12 cellular contexts compared by ENCODE assay signal in the genomic region with DNA sequence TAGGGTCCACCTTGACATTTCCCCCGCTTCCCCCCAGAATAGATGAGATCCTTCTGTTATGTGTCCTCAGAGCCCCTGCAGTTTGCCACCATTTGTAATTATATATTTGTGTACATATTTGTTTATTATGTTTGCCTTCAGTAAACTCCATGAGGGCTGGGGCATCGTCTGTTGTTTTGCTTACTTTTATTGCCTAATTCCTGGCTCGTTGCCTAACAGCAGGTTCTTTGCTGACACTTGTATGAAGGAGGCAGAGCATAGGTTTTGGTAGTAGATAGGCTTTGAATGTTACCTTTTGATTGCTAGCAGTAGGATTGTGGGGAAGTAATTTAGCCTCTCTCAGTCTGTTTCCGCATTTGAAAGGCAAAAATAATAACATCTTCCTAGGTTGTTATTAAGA. TPM values are rescaled to one million over a fixed set of nuclear protein-coding genes. Genes with fewer than 3 reads are reported as not detected.
A peak's percentile ranks its signal among the peaks of the same experiment; 100 is the strongest.
DNase-seq lines count a peak whose midpoint lies in the region; ATAC-seq, FAIRE-seq and TF ChIP-seq lines count a peak whose summit lies in the region.
"Had no signal": no experiment of that assay in that cellular context is flagged by ENCODE, and none has a peak within 500 bp of the region (broad histone marks: within the 10 kb centered on the region; RNA-seq: fewer than 3 reads in every experiment).

No MANE protein-coding gene starts in this region.

- DNase-seq in NCI-H2196 (lab: John Stamatoyannopoulos, UW; ENCODE audit: unreplicated experiment) (peak; percentile 1), NCI-H2196 treated with DMSO at 0.1 percent for 48 hours (lab: John Stamatoyannopoulos, UW; ENCODE audit: unreplicated experiment) (no peak), NCI-H2171 treated with DMSO at 0.1 percent for 48 hours (lab: John Stamatoyannopoulos, UW) (peak; percentile 70), bronchial epithelial cell (ENCODE audit: low read depth) (peak; percentile 52), small intestine (peak; percentile 52), HEK293T (ENCODE audit: extremely low spot score) (no peak)
- DNase-seq: activated naive CD8-positive, alpha-beta T cell treated with anti-CD3 and anti-CD28 coated beads, Interleukin-2, amount 10 ng/mL, durations not matched to agents 7 days and 5 days; foreskin keratinocyte; naive thymus-derived CD4-positive, alpha-beta T cell had no signal

- CTCF ChIA-PET in HEK293T (lab: Yijun Ruan, JAX): interaction anchor here (1.8 kb wide), 1 partner anchor 9 kb away, joined by 8 read pairs; no protein-coding TSS in a partner anchor

- H3K36me3 ChIP-seq in bronchial epithelial cell (ENCODE audit: control insufficient read depth, insufficient read depth, low read length) (no peaks in the 10 kb centered on the region), small intestine (ENCODE audit: control insufficient read depth in 2 of 2, insufficient read depth in 2 of 2, low read length in 2 of 2) (no peaks in the 10 kb centered on the region)

- ATAC-seq in GM19395 (IDR thresholded peaks at IDR 0.05; ENCODE audit: unreplicated experiment): no peak
- no peak for ATAC-seq in HG03095 (IDR thresholded peaks at IDR 0.05; ENCODE audit: unreplicated experiment)
- ATAC-seq: foreskin keratinocyte; naive thymus-derived CD4-positive, alpha-beta T cell had no signal

- TF ChIP-seq CTCF in bronchial epithelial cell (IDR thresholded peaks at IDR 0.05; ENCODE audit: insufficient read depth, low read length, severe bottlenecking): no peak

- POLR2A ChIA-PET in HEK293T (lab: Yijun Ruan, JAX): no interaction called here

- H3K4me3 ChIP-seq in bronchial epithelial cell (ENCODE audit: low read depth, low read length) (no peak overlapping the region), small intestine (ENCODE audit: low read depth in 1 of 2, low read length in 2 of 2) (no peak overlapping the region)
- H3K4me3 ChIP-seq: HAP-1 had no signal

- H3K27ac ChIP-seq in small intestine (ENCODE audit: low read depth in 1 of 2, low read length in 1 of 2): no peak overlapping the region
- H3K27ac ChIP-seq: foreskin keratinocyte had no signal

- no peaks in the 10 kb centered on the region for H3K4me1 ChIP-seq in small intestine (ENCODE audit: control insufficient read depth in 2 of 2, insufficient read depth in 1 of 2, low read depth in 1 of 2, low read length in 1 of 2)
- H3K4me1 ChIP-seq: HAP-1 had no signal

- 43 to 63% (median 53%) methylated on average over 4 of the region's 4 CpGs for WGBS in small intestine, 3 donors

- H3K27me3 ChIP-seq in bronchial epithelial cell (ENCODE audit: control insufficient read depth, insufficient read depth, low read length) (no peaks in the 10 kb centered on the region), small intestine (ENCODE audit: control insufficient read depth in 2 of 2, insufficient read depth in 2 of 2, low read length in 2 of 2) (no peaks in the 10 kb centered on the region)
- H3K27me3 ChIP-seq: foreskin keratinocyte had no signal

- FAIRE-seq in bronchial epithelial cell (lab: Jason Lieb, UNC): no peak
- no peak for FAIRE-seq in small intestine (lab: Jason Lieb, UNC)

- H3K9me3 ChIP-seq in small intestine (ENCODE audit: control insufficient read depth, low read depth): no peaks in the 10 kb centered on the region
- H3K9me3 ChIP-seq: HAP-1 had no signal

TF ChIP-seq in HEK293T, 16 proteins besides CTCF, POLR2A, EP300 and RAD21:
- TF ChIP-seq L3MBTL2 (conservative IDR thresholded peaks at IDR 0.05): no peak
- TF ChIP-seq LEF1 (IDR thresholded peaks at IDR 0.05; ENCODE audit: borderline replicate concordance): no peak
- TF ChIP-seq TARDBP (IDR thresholded peaks at IDR 0.05): no peak
- TF ChIP-seq FOXA1 (IDR thresholded peaks at IDR 0.05): no peak
- TF ChIP-seq HDGF (IDR thresholded peaks at IDR 0.05; ENCODE audit: borderline replicate concordance): no peak
- TF ChIP-seq ARNT (IDR thresholded peaks at IDR 0.05): no peak

RNA-seq across cellular contexts. Expression of a gene that starts 9.9 kb away (rescaled TPM):
- total RNA-seq in bronchial epithelial cell: 41.3 and 47.0 TPM in 2 replicates
- polyA plus RNA-seq in small intestine: 10 to 100 TPM; 12.4 to 22.6 (median 13.9) TPM

Comparison
In these comparisons a context has a peak if more than half of its experiments do, and no peak if none do; other contexts are left out.
1. DNase-seq: peak in NCI-H2196 (single experiment), NCI-H2171 treated with DMSO at 0.1 percent for 48 hours (single experiment), bronchial epithelial cell (single experiment) and small intestine (single experiment); none in NCI-H2196 treated with DMSO at 0.1 percent for 48 hours (single experiment) and HEK293T (single experiment).